ENCODE assay signal across 1 cellular context in the genomic region with DNA sequence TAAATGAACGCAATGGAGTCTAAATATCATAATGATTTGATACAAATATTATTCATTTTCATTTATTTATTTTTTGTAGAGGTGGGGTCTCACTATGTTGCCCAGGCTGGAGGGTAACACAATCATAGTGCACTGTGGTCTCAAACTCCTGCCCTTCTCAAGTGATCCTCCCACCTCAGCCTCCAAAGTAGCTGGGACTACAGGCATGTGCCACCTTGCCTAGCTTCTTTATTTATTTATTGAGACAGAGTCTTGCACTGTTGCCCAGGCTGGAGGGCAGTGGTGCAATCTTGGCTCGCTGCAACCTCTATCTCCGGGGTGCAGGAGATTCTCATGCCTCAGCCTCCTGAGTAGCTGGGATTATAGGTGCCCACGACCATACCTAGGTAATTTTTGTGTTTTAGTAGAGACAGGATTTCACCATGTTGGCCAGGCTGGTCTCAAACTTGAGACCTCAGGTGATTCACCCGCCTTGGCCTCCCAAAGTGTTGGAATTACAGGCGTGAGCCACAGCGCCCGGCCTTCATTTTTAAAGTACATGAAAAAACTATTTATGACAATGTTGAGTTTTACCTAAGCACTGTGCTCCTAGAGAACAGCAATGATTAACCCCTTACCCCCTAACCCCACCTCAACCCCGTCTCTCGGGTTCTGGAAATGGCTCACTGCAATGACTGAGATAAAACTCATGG.
TF ChIP-seq lines count a peak whose summit lies in the region.

No MANE protein-coding gene starts in this region.

TF ChIP-seq in GM23338, 12 proteins besides CTCF, POLR2A, EP300 and RAD21 (continued from another document):
- TF ChIP-seq ETS1 (IDR thresholded peaks at IDR 0.05), result no peak
- no peak for TF ChIP-seq CREB1 (CRISPR knock-in tag; IDR thresholded peaks at IDR 0.05; ENCODE audit: low read depth)
TF ChIP-seq in GM23338: peak in this region for 0.
